8 cellular contexts compared by ENCODE assay signal in the genomic region with DNA sequence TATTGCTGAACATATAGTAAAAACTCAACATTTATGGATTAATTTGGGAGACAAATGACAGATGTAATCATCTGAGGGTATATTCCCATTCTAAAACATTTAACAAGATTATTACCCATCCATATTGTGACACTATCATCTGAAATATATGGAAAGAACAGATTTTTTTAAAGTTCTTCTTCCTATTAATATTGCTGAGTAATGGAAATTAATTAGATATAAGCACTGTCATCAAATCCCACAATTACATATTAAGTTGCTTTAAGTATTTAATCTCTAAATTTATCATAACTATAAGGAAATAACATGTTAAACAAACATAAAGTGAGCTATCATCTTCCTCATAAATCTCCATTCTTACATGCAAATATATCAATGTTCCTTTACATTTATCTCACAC.
"Had no signal": no experiment of that assay in that cellular context is flagged by ENCODE, and none has a peak within 500 bp of the region (broad histone marks: within the 10 kb centered on the region; RNA-seq: fewer than 3 reads in every experiment).

No MANE protein-coding gene starts in this region.

- H3K27me3 Mint-ChIP-seq: IgD-negative memory B cell had no signal

- H3K9me3 ChIP-seq: HAP-1 had no signal

- DNase-seq: H7, HFFc6, KG1 had no signal

- ATAC-seq: GM23338, HCT116 had no signal

- H3K4me3 Mint-ChIP-seq: GM23338, HFFc6, IgD-negative memory B cell had no signal

- H2AFZ ChIP-seq: GM23338 had no signal

- H3K4me2 ChIP-seq: GM23338 had no signal

- H3K27ac ChIP-seq: HL-60 had no signal

- H3K27ac Mint-ChIP-seq: GM23338, HFFc6, IgD-negative memory B cell had no signal

- H3K36me3 ChIP-seq: HAP-1 had no signal

- H3K4me1 ChIP-seq: HAP-1 had no signal

- H3K4me3 ChIP-seq: GM23338, HAP-1 had no signal

- H3K4me1 Mint-ChIP-seq: GM23338, IgD-negative memory B cell had no signal
